In genomic region chr15:68372291-68372811, GRCh38 we compare ENCODE assay signal across 10 cellular contexts. TPM values are rescaled to one million over a fixed set of nuclear protein-coding genes. Genes with fewer than 3 reads are reported as not detected.
DNase-seq lines count a peak whose midpoint lies in the region; ATAC-seq, FAIRE-seq and TF ChIP-seq lines count a peak whose summit lies in the region.
"Had no signal": no experiment of that assay in that cellular context is flagged by ENCODE, and none has a peak within 500 bp of the region (broad histone marks: within the 10 kb centered on the region; RNA-seq: fewer than 3 reads in every experiment).

No MANE protein-coding gene starts in this region.

- H3K27me3 Mint-ChIP-seq in MCF 10A (ENCODE audit: insufficient read depth, unreplicated experiment): no peaks in the 10 kb centered on the region
- peaks cover 8 to 9% of the 10 kb centered on the region in 2 donors for H3K27me3 Mint-ChIP-seq in natural killer cell treated with Interleukin-12 subunit alpha and Interleukin-12 subunit beta and Interleukin-15 and Interleukin-18, amount 100 ng/mL, for 72 hours

- TF ChIP-seq CTCF in AG09309 (IDR thresholded peaks at IDR 0.05; ENCODE audit: control insufficient read depth, insufficient read depth, low read depth, low read length, missing control alignments) (peak; percentile 44), MCF 10A (IDR thresholded peaks at IDR 0.05; ENCODE audit: unreplicated experiment) (peak; percentile 20), HepG2 (CRISPR knock-in tag; IDR thresholded peaks at IDR 0.05) (peak; percentile 48)

- H3K36me3 Mint-ChIP-seq in MCF 10A (ENCODE audit: insufficient read depth, unreplicated experiment): no peaks in the 10 kb centered on the region
- H3K36me3 Mint-ChIP-seq in natural killer cell treated with Interleukin-12 subunit alpha and Interleukin-12 subunit beta and Interleukin-15 and Interleukin-18, amount 100 ng/mL, for 72 hours: no peaks in the 10 kb centered on the region
- H3K36me3 Mint-ChIP-seq: IgD-negative memory B cell had no signal

- H3K4me3 ChIP-seq in AG09309 (ENCODE audit: control insufficient read depth, low read depth, low read length): no peak overlapping the region
- no peak overlapping the region for H3K4me3 ChIP-seq in HepG2 (replicated peaks in 1 of 3; ENCODE audit: insufficient read depth in 1 of 3, low read depth in 2 of 3, low read length in 3 of 3)

- no peaks in the 10 kb centered on the region for H3K36me3 ChIP-seq in HepG2 (replicated peaks in 1 of 2; ENCODE audit: control insufficient read depth in 1 of 2, insufficient read depth in 2 of 2, low read length in 2 of 2)

- no peaks in the 10 kb centered on the region for H3K4me1 ChIP-seq in HepG2 (ENCODE audit: insufficient read depth, low read length)

- H3K9me3 ChIP-seq in HepG2 (ENCODE audit: low read length): no peaks in the 10 kb centered on the region

- no peak for DNase-seq in AG09309 (ENCODE audit: low read depth)
- DNase-seq in HT-29 (ENCODE audit: low spot score): peak; percentile 50
- peak; percentile 55 for DNase-seq in MCF 10A (ENCODE audit: unreplicated experiment)
- peak; percentile 16 for DNase-seq in HepG2 (ENCODE audit: low spot score)
- no peak for DNase-seq in natural killer cell treated with Interleukin-12 subunit alpha and Interleukin-12 subunit beta and Interleukin-15 and Interleukin-18, amount 100 ng/mL, for 72 hours (ENCODE audit: low spot score)
- DNase-seq in NCI-H526 treated with DMSO at 0.1 percent for 48 hours (lab: John Stamatoyannopoulos, UW): no peak
- DNase-seq: activated CD4-positive, alpha-beta T cell treated with anti-CD3 and anti-CD28 coated beads, Interleukin-2, amount 50 U/mL, for 48 hours had no signal

- H3K9me3 Mint-ChIP-seq in MCF 10A (ENCODE audit: unreplicated experiment): no peaks in the 10 kb centered on the region
- H3K9me3 Mint-ChIP-seq in natural killer cell treated with Interleukin-12 subunit alpha and Interleukin-12 subunit beta and Interleukin-15 and Interleukin-18, amount 100 ng/mL, for 72 hours: no peaks in the 10 kb centered on the region
- H3K9me3 Mint-ChIP-seq: IgD-negative memory B cell had no signal

- ATAC-seq in HepG2 (peak; percentile 95), GM21390 (IDR thresholded peaks at IDR 0.05; ENCODE audit: unreplicated experiment) (no peak), HG02870 (IDR thresholded peaks at IDR 0.05; ENCODE audit: unreplicated experiment) (no peak)
- ATAC-seq in natural killer cell treated with Interleukin-12 subunit alpha and Interleukin-12 subunit beta and Interleukin-15 and Interleukin-18, amount 100 ng/mL, for 72 hours: no peak

- 67% methylated on average over 6 of the region's 12 CpGs for WGBS in HepG2 (ENCODE audit: low lambda C conversion rate)

- no peak for TF ChIP-seq EP300 in HepG2 (IDR thresholded peaks at IDR 0.05; ENCODE audit: low read depth in 2 of 2, low read length in 2 of 2)
- no peak for TF ChIP-seq EP300 in HepG2 (CRISPR knock-in tag; IDR thresholded peaks at IDR 0.05; ENCODE audit: borderline replicate concordance)

- no peak overlapping the region for H3K27ac ChIP-seq in HepG2 (ENCODE audit: extremely low read length, insufficient read depth, low read length)

- no peaks in the 10 kb centered on the region for H3K79me2 ChIP-seq in HepG2 (ENCODE audit: insufficient read depth, low read length)

- in situ Hi-C loops in HepG2 (cut with HindIII; ENCODE audit: extremely low pct_ligation_motif_present, low pct_unique_long_range_greater_than_20kb): loop anchor here (5.0 kb wide), 1 partner anchor 65 kb away; no protein-coding TSS in a partner anchor

- H2AFZ ChIP-seq in HepG2 (ENCODE audit: low read length): no peak overlapping the region

- no peak overlapping the region for H3K4me2 ChIP-seq in HepG2 (ENCODE audit: low read depth, low read length)

- H3K27me3 ChIP-seq in HepG2 (ENCODE audit: control insufficient read depth in 1 of 2, insufficient read depth in 2 of 2, low read length in 2 of 2): peaks cover 1 to 6% of the 10 kb centered on the region in 2 experiments; a peak in 2 of 5 replicates

- no peak for TF ChIP-seq POLR2A in HepG2 (IDR thresholded peaks at IDR 0.05; ENCODE audit: insufficient read depth in 1 of 2, low read depth in 2 of 2, low read length in 2 of 2)

- BruUV-seq in MCF 10A (replicated peaks; lab: Mats Ljungman, UMichigan) (no TSS peak), HepG2 (replicated peaks; lab: Mats Ljungman, UMichigan) (no TSS peak)

- TF ChIP-seq RAD21 in HepG2 (CRISPR knock-in tag; IDR thresholded peaks at IDR 0.05): no peak; the same call in 1 of the 2 replicates

- no peak overlapping the region for H3K27ac Mint-ChIP-seq in MCF 10A (ENCODE audit: low read depth, unreplicated experiment)
- H3K27ac Mint-ChIP-seq in natural killer cell treated with Interleukin-12 subunit alpha and Interleukin-12 subunit beta and Interleukin-15 and Interleukin-18, amount 100 ng/mL, for 72 hours: no peak overlapping the region
- H3K27ac Mint-ChIP-seq: IgD-negative memory B cell had no signal

- no peaks in the 10 kb centered on the region for H3K4me1 Mint-ChIP-seq in MCF 10A (ENCODE audit: insufficient read depth, unreplicated experiment)
- no peaks in the 10 kb centered on the region for H3K4me1 Mint-ChIP-seq in natural killer cell treated with Interleukin-12 subunit alpha and Interleukin-12 subunit beta and Interleukin-15 and Interleukin-18, amount 100 ng/mL, for 72 hours (ENCODE audit: low read depth in 2 of 2)
- H3K4me1 Mint-ChIP-seq: IgD-negative memory B cell had no signal

- POLR2A ChIA-PET in MCF 10A (lab: Yijun Ruan, JAX): interaction anchor here (0.7 kb wide), 1 partner anchor 16 kb away, joined by 3 read pairs; no protein-coding TSS in a partner anchor
- POLR2A ChIA-PET in HepG2 (lab: Yijun Ruan, JAX): no interaction called here

- intact Hi-C loops in MCF 10A (cut with micrococcal nuclease): loop anchor here (2.0 kb wide), 1 partner anchor 66 kb away; no protein-coding TSS in a partner anchor
- intact Hi-C loops in HepG2 (cut with micrococcal nuclease; ENCODE audit: unreplicated experiment): no loop called here

- H3K4me3 Mint-ChIP-seq in MCF 10A (ENCODE audit: unreplicated experiment): no peak overlapping the region
- no peak overlapping the region for H3K4me3 Mint-ChIP-seq in natural killer cell treated with Interleukin-12 subunit alpha and Interleukin-12 subunit beta and Interleukin-15 and Interleukin-18, amount 100 ng/mL, for 72 hours
- H3K4me3 Mint-ChIP-seq: IgD-negative memory B cell had no signal

- no peaks in the 10 kb centered on the region for H4K20me1 ChIP-seq in HepG2 (ENCODE audit: insufficient read depth, low read length)

- FAIRE-seq in HepG2 (lab: Jason Lieb, UNC): no peak

- no peak overlapping the region for H3K9ac ChIP-seq in HepG2 (ENCODE audit: insufficient read depth, low read depth, low read length)

- CTCF ChIA-PET in MCF 10A (lab: Yijun Ruan, JAX): interaction anchor here (1.0 kb wide), 1 partner anchor 66 kb away, joined by 3 read pairs; no protein-coding TSS in a partner anchor
- CTCF ChIA-PET in HepG2 (lab: Yijun Ruan, JAX; ENCODE audit: low intra/inter-chr PET ratio, low total read pairs): interaction anchor here (1.2 to 1.4 kb wide), 2 partner anchors 65 to 120 kb away, joined by 4 to 9 read pairs; no protein-coding TSS in a partner anchor

TF ChIP-seq in HepG2, 621 proteins besides CTCF, POLR2A, EP300 and RAD21:
- TF ChIP-seq SMC3 (IDR thresholded peaks at IDR 0.05; ENCODE audit: low read length): peak; percentile 39; the same call in 1 of the 2 replicates
- no peak for TF ChIP-seq FOXP1 (IDR thresholded peaks at IDR 0.05)
- TF ChIP-seq FOXP1 (CRISPR knock-in tag; IDR thresholded peaks at IDR 0.05): no peak

RNA-seq across cellular contexts. Expression of gene ITGA11, which starts 59.6 kb away (rescaled TPM):
- not detected in 2 replicates for total RNA-seq in HT-29 (2014; rRNA removed; shearing (Covaris generic))
- total RNA-seq in MCF 10A (2022): 0.19 TPM in 1 of 2 replicates, not detected in the other
- not detected in 2 replicates for total RNA-seq in HepG2 (2016; rRNA removed; fragmentation: Illumina TruSeq; extraction: Trizol)
- total RNA-seq in HepG2 (2016; cell fraction: cytosol; rRNA removed; fragmentation: Illumina TruSeq; extraction: Trizol; ENCODE audit: low read depth): not detected in 2 replicates
- not detected in 2 replicates for total RNA-seq in HepG2 (2016; cell fraction: insoluble cytoplasmic fraction; rRNA removed; fragmentation: Illumina TruSeq; extraction: Trizol)
- not detected in 2 replicates for total RNA-seq in HepG2 (2016; cell fraction: membrane; rRNA removed; fragmentation: Illumina TruSeq; extraction: Trizol)
- total RNA-seq in HepG2 (2016; cell fraction: nucleus; rRNA removed; fragmentation: Illumina TruSeq; extraction: Trizol): 0.03 TPM in 1 of 2 replicates, not detected in the other
- not detected in 2 replicates for polyA plus RNA-seq in HepG2 (2011; rRNA removed)
- polyA plus RNA-seq in HepG2 (2011; cell fraction: cytosol; rRNA removed): not detected in 2 replicates
- 0.02 TPM in 2 replicates for polyA plus RNA-seq in HepG2 (2011; cell fraction: nucleus; rRNA removed)
- 0.01 TPM in 1 of 2 replicates, not detected in the other for polyA plus RNA-seq in HepG2 (2012)
- not detected in 2 replicates for polyA plus RNA-seq in HepG2 (2016; cell fraction: cytosol; fragmentation: Illumina TruSeq; extraction: Trizol; ENCODE audit: low read depth)
- not detected in 2 replicates for polyA plus RNA-seq in HepG2 (2016; cell fraction: insoluble cytoplasmic fraction; fragmentation: Illumina TruSeq; extraction: Trizol; ENCODE audit: low read depth)
- not detected in 2 replicates for polyA plus RNA-seq in HepG2 (2016; cell fraction: membrane; fragmentation: Illumina TruSeq; extraction: Trizol; ENCODE audit: low read depth)
- polyA plus RNA-seq in HepG2 (2016; cell fraction: nucleus; fragmentation: Illumina TruSeq; extraction: Trizol; ENCODE audit: insufficient read depth, low read depth): not detected in 2 replicates
- polyA minus RNA-seq in HepG2 (2011; rRNA and poly(A)+ RNA removed; ENCODE audit: low replicate concordance): not detected in 2 replicates
- not detected in 2 replicates for polyA minus RNA-seq in HepG2 (2011; cell fraction: cytosol; rRNA and poly(A)+ RNA removed)
- 0.12 TPM in 1 of 2 replicates, not detected in the other for polyA minus RNA-seq in HepG2 (2011; cell fraction: nucleus; rRNA and poly(A)+ RNA removed)
- under 1 TPM; 0.17 to 0.98 TPM for total RNA-seq in natural killer cell treated with Interleukin-12 subunit alpha and Interleukin-12 subunit beta and Interleukin-15 and Interleukin-18, amount 100 ng/mL, for 72 hours
- polyA plus RNA-seq: IgD-negative memory B cell had no signal

Comparison
In these comparisons a context has a peak if more than half of its experiments do, and no peak if none do; other contexts are left out.
1. DNase-seq: peak in HT-29 (single experiment), MCF 10A (single experiment) and HepG2 (single experiment); none in AG09309 (single experiment), natural killer cell treated with Interleukin-12 subunit alpha and Interleukin-12 subunit beta and Interleukin-15 and Interleukin-18, amount 100 ng/mL, for 72 hours (single experiment) and NCI-H526 treated with DMSO at 0.1 percent for 48 hours (single experiment).
2. Peak in every context shown above with its lines, with median percentiles within 50 percentile points of each other: CTCF ChIP-seq.